8 cellular contexts compared by ENCODE assay signal in the genomic region with DNA sequence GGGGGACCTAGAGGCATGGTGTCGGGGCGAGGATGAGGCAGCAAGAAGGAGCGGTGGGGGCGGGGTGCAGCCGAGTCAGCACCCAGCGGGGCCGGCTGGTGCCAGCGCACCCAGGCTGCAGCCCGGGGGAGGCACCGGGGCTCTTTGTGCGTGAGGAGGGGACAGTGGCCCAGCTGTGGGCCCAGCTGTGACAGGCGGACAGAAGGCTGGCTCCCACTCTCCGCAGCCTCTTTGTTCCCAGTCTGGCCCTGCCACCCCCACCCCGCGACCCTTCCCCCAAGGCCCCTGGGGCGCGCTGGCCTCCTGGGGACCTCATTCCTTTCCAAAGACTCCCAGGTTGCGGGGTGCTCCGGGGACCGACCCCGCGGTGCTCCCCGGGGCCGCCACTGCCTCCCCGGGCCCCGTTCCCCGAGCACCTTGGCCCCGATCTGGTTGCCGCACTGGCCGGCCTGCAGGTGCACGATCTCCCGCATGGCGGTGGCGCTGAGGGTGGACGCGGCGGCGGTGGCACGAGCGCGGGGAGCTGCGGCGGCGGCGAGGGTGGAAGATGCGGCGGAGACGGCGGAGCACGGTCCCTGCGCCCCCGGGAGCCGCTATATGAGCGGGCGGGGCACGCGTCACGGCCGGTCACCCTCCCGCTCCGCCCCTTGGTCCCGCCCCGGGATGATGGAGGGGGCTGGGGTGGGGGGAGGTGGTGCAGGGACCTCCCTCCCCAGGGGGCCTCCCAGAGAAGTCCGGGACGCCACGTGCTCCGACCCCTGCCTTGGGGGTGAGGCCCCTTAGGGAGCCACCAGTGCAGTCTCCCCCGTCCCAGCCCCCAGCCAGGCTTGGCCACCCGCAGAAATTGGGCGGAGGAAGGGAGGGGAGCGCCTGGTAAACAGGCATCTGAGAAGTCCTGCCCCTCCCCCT. TPM values are rescaled to one million over a fixed set of nuclear protein-coding genes. Genes with fewer than 3 reads are reported as not detected.
DNase-seq lines count a peak whose midpoint lies in the region; ATAC-seq, FAIRE-seq and TF ChIP-seq lines count a peak whose summit lies in the region.

A gene (minus strand): TSS at position 570 of the 909 bp plus-strand sequence. CDS start 97 bp downstream, at position 473.

- CTCF ChIA-PET in GM12878 (lab: Yijun Ruan, JAX) = interaction anchor here (0.6 to 1.7 kb wide), 6 partner anchors 14 to 454 kb away, joined by 3 to 5 read pairs (median 3); a partner anchor contains a TSS

- POLR2A ChIA-PET in GM12878 (lab: Charles Lee) = interaction anchor here (0.6 to 0.7 kb wide), 2 partner anchors 39 to 97 kb away, joined by 3 to 5 read pairs; no protein-coding TSS in a partner anchor

- TF ChIP-seq CTCF in GM12878 (IDR thresholded peaks at IDR 0.05 in 2 of 3, conservative IDR thresholded peaks at IDR 0.05 in 1 of 3; ENCODE audit: control insufficient read depth in 2 of 3, extremely low read depth in 1 of 3, insufficient read depth in 1 of 3, low read depth in 3 of 3, low read length in 3 of 3) = peak in 1 of 3 experiments; percentile 14; a peak in 1 of 6 replicates
- no peak for TF ChIP-seq CTCF in left lung (IDR thresholded peaks at IDR 0.05)

- H3K27me3 ChIP-seq in GM12878 (replicated peaks in 1 of 2; ENCODE audit: control insufficient read depth in 2 of 2, insufficient read depth in 2 of 2, low read length in 1 of 2) (peaks cover 0 to 2% of the 10 kb centered on the region in 2 experiments; a peak in 3 of 4 replicates), left lung (peaks cover 23 to 58% of the 10 kb centered on the region in 2 donors)

- peaks cover 2% of the 10 kb centered on the region for H3K4me1 ChIP-seq in GM12878 (ENCODE audit: control insufficient read depth, insufficient read depth, low read length)
- H3K4me1 ChIP-seq in left lung = peaks cover 6 to 11% of the 10 kb centered on the region in 2 donors

- H3K4me3 ChIP-seq in GM08714 (ENCODE audit: low read length) (peak within 1 kb of the TSS; percentile 51; the same call in 1 of the 2 replicates), GM12878 (peak within 1 kb of the TSS; percentile 71), left lung (peak within 1 kb of the TSS; percentile 15 to 20)

- H3K79me2 ChIP-seq in GM12878 (ENCODE audit: control insufficient read depth, insufficient read depth, low read length) = no peaks in the 10 kb centered on the region

- RAD21 ChIA-PET in GM12878 (lab: Charles Lee; ENCODE audit: unreplicated experiment) = interaction anchor here (1.2 to 3.5 kb wide), 2 partner anchors 20 to 376 kb away, joined by 4 to 18 read pairs; a partner anchor contains a TSS

- TF ChIP-seq RAD21 in GM12878 (IDR thresholded peaks at IDR 0.05; ENCODE audit: insufficient read depth, low read depth, low read length) = no peak

- ATAC-seq in GM12878 (peak; percentile 77), left lung (peak; percentile 48)
- ATAC-seq in stimulated activated naive CD8-positive, alpha-beta T cell treated with anti-CD3 and anti-CD28 coated beads, Interleukin-15, amount 100 ng/mL, for 72 hours = peak; percentile 73

- peak; percentile 70 for TF ChIP-seq POLR2A in GM12878 (IDR thresholded peaks at IDR 0.05; ENCODE audit: low read depth, low read length)
- TF ChIP-seq POLR2A in erythroblast (IDR thresholded peaks at IDR 0.05; ENCODE audit: low read length) = no peak

- WGBS in GM12878 (ENCODE audit: insufficient coverage, insufficient replicate concordance, low lambda C conversion rate, missing lambda C conversion rate) = 2% methylated on average over 19 of the region's 71 CpGs

- peak within 1 kb of the TSS; percentile 85 to 93 for H3K4me3 Mint-ChIP-seq in stimulated activated naive CD8-positive, alpha-beta T cell treated with anti-CD3 and anti-CD28 coated beads, Interleukin-15, amount 100 ng/mL, for 72 hours

- peak; percentile 14 for DNase-seq in NCI-H2171 treated with DMSO at 0.1 percent for 48 hours (lab: John Stamatoyannopoulos, UW)
- DNase-seq in GM12878 (ENCODE audit: low read depth, low spot score) = no peak
- DNase-seq in left lung = no peak
- DNase-seq in stimulated activated naive CD8-positive, alpha-beta T cell treated with anti-CD3 and anti-CD28 coated beads, Interleukin-15, amount 100 ng/mL, for 72 hours = peak; percentile 39 to 52
- DNase-seq in cortex of kidney (lab: John Stamatoyannopoulos, UW) = no peak
- DNase-seq in amniotic stem cell (lab: John Stamatoyannopoulos, UW) = no peak
- DNase-seq in erythroblast (lab: John Stamatoyannopoulos, UW) = no peak

- peak within 1 kb of the TSS; percentile 87 for H3K4me2 ChIP-seq in GM12878 (ENCODE audit: control insufficient read depth, insufficient read depth)

- SMC1A ChIA-PET in GM12878 (lab: Charles Lee; ENCODE audit: uncharacterized antibody, unreplicated experiment) = interaction anchor here (1.0 kb wide), 1 partner anchor 21 kb away, joined by 3 read pairs; a partner anchor contains a TSS

- no peaks in the 10 kb centered on the region for H3K9me3 Mint-ChIP-seq in stimulated activated naive CD8-positive, alpha-beta T cell treated with anti-CD3 and anti-CD28 coated beads, Interleukin-15, amount 100 ng/mL, for 72 hours

- H2AFZ ChIP-seq in GM12878 (ENCODE audit: control insufficient read depth, low read depth, low read length) = peak within 1 kb of the TSS; percentile 72

- H3K27ac ChIP-seq in GM12878 (ENCODE audit: control insufficient read depth, insufficient read depth) (no peak within 1 kb of the TSS), left lung (no peak within 1 kb of the TSS)

- BruUV-seq in GM12878 (replicated peaks; lab: Mats Ljungman, UMichigan) = no TSS peak

- in situ Hi-C loops in GM12878 (cut with MboI) = no loop called here

- H4K20me1 ChIP-seq in GM12878 (ENCODE audit: control insufficient read depth, insufficient read depth) = no peaks in the 10 kb centered on the region

- peak within 1 kb of the TSS; percentile 22; the same call in 1 of the 2 replicates for H3K9ac ChIP-seq in GM12878 (ENCODE audit: control insufficient read depth, insufficient read depth, low read length)

- intact Hi-C loops in GM12878 (cut with micrococcal nuclease; ENCODE audit: unreplicated experiment) = loop anchor here (10.0 kb wide), 2 partner anchors 107 to 337 kb away; a partner anchor contains a TSS
- intact Hi-C loops in left lung (cut with DNase I) = no loop called here

- H3K4me1 Mint-ChIP-seq in stimulated activated naive CD8-positive, alpha-beta T cell treated with anti-CD3 and anti-CD28 coated beads, Interleukin-15, amount 100 ng/mL, for 72 hours = peaks cover 20% of the 10 kb centered on the region

- H3K36me3 ChIP-seq in GM12878 (ENCODE audit: control insufficient read depth in 2 of 2, insufficient read depth in 2 of 2, low read length in 1 of 2) = no peaks in the 10 kb centered on the region
- no peaks in the 10 kb centered on the region for H3K36me3 ChIP-seq in left lung

- no peak for TF ChIP-seq EP300 in GM12878 (IDR thresholded peaks at IDR 0.05; ENCODE audit: borderline replicate concordance in 1 of 2, control insufficient read depth in 1 of 2, low read depth in 2 of 2, low read length in 2 of 2)

- FAIRE-seq in GM12878 (lab: Jason Lieb, UNC) = no peak

- H3K9me3 ChIP-seq in GM12878 (replicated peaks; ENCODE audit: control insufficient read depth, insufficient read depth, low read length) = no peaks in the 10 kb centered on the region
- no peaks in the 10 kb centered on the region for H3K9me3 ChIP-seq in left lung

- peak within 1 kb of the TSS; percentile 75 to 93 for H3K27ac Mint-ChIP-seq in stimulated activated naive CD8-positive, alpha-beta T cell treated with anti-CD3 and anti-CD28 coated beads, Interleukin-15, amount 100 ng/mL, for 72 hours

- H3K27me3 Mint-ChIP-seq in stimulated activated naive CD8-positive, alpha-beta T cell treated with anti-CD3 and anti-CD28 coated beads, Interleukin-15, amount 100 ng/mL, for 72 hours = peaks cover 8% of the 10 kb centered on the region

TF ChIP-seq in GM12878, 131 proteins besides CTCF, POLR2A, EP300 and RAD21 (continues in another document):
- TF ChIP-seq MTA3 (IDR thresholded peaks at IDR 0.05; ENCODE audit: borderline replicate concordance, low read length) = no peak
- no peak for TF ChIP-seq ZNF622 (IDR thresholded peaks at IDR 0.05)
- TF ChIP-seq NFIC (IDR thresholded peaks at IDR 0.05; ENCODE audit: low read depth, low read length) = no peak
- TF ChIP-seq SREBF2 (IDR thresholded peaks at IDR 0.05; ENCODE audit: low read length) = no peak
- TF ChIP-seq, protein P1, sequence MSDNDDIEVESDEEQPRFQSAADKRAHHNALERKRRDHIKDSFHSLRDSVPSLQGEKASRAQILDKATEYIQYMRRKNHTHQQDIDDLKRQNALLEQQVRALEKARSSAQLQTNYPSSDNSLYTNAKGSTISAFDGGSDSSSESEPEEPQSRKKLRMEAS (IDR thresholded peaks at IDR 0.05; ENCODE audit: low read depth, low read length) = no peak
- no peak for TF ChIP-seq RFX5 (IDR thresholded peaks at IDR 0.05; ENCODE audit: low read depth, low read length)
- no peak for TF ChIP-seq ZBED1 (IDR thresholded peaks at IDR 0.05; ENCODE audit: borderline replicate concordance)
- no peak for TF ChIP-seq TCF12 (IDR thresholded peaks at IDR 0.05; ENCODE audit: low read depth, low read length)
- no peak for TF ChIP-seq POLR2AphosphoS2 (IDR thresholded peaks at IDR 0.05; ENCODE audit: low read depth, low read length)
- no peak for TF ChIP-seq SIN3A (IDR thresholded peaks at IDR 0.05; ENCODE audit: low read depth, low read length)
- TF ChIP-seq IKZF1 (conservative IDR thresholded peaks at IDR 0.05) = 0 out of 2 replicates have a peak, but pooled peaks have one; percentile 22
- TF ChIP-seq MYC (IDR thresholded peaks at IDR 0.05; ENCODE audit: insufficient read depth, insufficient read length, insufficient replicate concordance, low read length, severe bottlenecking) = no peak

RNA-seq across cellular contexts. Expression of the gene that starts here (rescaled TPM):
- 1.8 and 4.3 TPM in 2 replicates for total RNA-seq in GM12878 (2013; cell fraction: nucleolus; rRNA removed)
- total RNA-seq in GM12878 (2014; rRNA removed) (2.5 and 2.8 TPM in 2 replicates), GM12878 (2014; rRNA removed; fragmentation: Illumina TruSeq; extraction: Trizol) (1.3 and 1.4 TPM in 2 replicates), GM12878 (2021) (22.4 and 30.4 TPM in 2 replicates), left lung (under 1 TPM; 0.35 to 0.65 TPM)
- polyA plus RNA-seq in GM12878 (2011; ENCODE audit: low read depth) = 1.4 TPM
- polyA plus RNA-seq in GM12878 (2011; rRNA removed) (0.12 and 0.29 TPM in 2 replicates), GM12878 (2014; fragmentation: Illumina TruSeq; extraction: Trizol) (5.9 and 7.1 TPM in 2 replicates), GM12878 (2014; fragmentation: Nextera tagmentation; extraction: Ambion mirVana) (under 1 TPM; 0.79 to 0.85 TPM), GM12878 (2014; rRNA removed) (5.1 and 7.5 TPM in 2 replicates), GM12878 (2016; fragmentation: Nextera tagmentation; extraction: Ambion mirVana) (10 to 100 TPM; 12.1 to 20.0 TPM)
- polyA plus RNA-seq in GM12878 (2011; cell fraction: cytosol; rRNA removed) = 1.2 and 1.6 TPM in 2 replicates
- 1.1 and 2.1 TPM in 2 replicates for polyA plus RNA-seq in GM12878 (2011; cell fraction: nucleus; rRNA removed)
- polyA plus RNA-seq in GM12878 (2012) = 4.8 and 8.1 TPM in 2 replicates
- polyA minus RNA-seq in GM12878 (2011; rRNA and poly(A)+ RNA removed) = 0.73 and 2.7 TPM in 2 replicates
- 3.4 and 8.4 TPM in 2 replicates for polyA minus RNA-seq in GM12878 (2011; cell fraction: cytosol; rRNA and poly(A)+ RNA removed)
- polyA minus RNA-seq in GM12878 (2011; cell fraction: nucleus; rRNA and poly(A)+ RNA removed) = 1.1 and 2.9 TPM in 2 replicates

Comparison
In these comparisons a context has a peak if more than half of its experiments do, and no peak if none do; other contexts are left out.
1. Peak in ATAC-seq and H3K4me3 ChIP-seq in left lung; RNA of the gene not detected or under 1 TPM.
2. H3K4me3 ChIP-seq: peak in every context shown above with its lines; median percentile 71 in GM12878; 51 in GM08714; 18 in left lung.
3. DNase-seq: peak in NCI-H2171 treated with DMSO at 0.1 percent for 48 hours (single experiment) and stimulated activated naive CD8-positive, alpha-beta T cell treated with anti-CD3 and anti-CD28 coated beads, Interleukin-15, amount 100 ng/mL, for 72 hours (2 of 2); none in GM12878 (single experiment), left lung (0 of 2), cortex of kidney (single experiment), amniotic stem cell (single experiment) and erythroblast (0 of 2).
4. Peak in every context shown above with its lines, with median percentiles within 50 percentile points of each other: ATAC-seq.